Comparison of ENCODE assay signal across 19 cellular contexts in the genomic region with DNA sequence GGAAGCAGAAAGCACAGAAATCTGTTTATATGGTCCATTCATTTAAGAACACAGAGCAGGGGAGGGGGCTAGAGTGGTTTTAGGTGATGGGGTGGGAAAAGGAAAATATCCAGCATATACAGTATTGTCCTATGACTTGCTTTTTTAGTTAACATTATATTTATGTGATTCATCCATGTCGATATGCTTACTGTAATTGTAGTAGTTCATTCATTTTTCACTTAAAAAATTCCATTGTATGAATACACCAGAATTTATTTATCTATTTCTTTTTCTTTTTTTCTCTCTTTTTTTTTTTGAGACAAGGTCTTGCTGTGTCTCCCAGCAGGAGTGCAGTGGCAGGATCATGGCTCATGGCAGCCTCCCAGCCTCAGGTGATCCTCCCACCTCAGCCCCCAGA.
"Had no signal": no experiment of that assay in that cellular context is flagged by ENCODE, and none has a peak within 500 bp of the region (broad histone marks: within the 10 kb centered on the region; RNA-seq: fewer than 3 reads in every experiment).

No MANE protein-coding gene starts in this region.

- H3K79me2 ChIP-seq: hepatocyte, parathyroid adenoma had no signal

- H3K9ac ChIP-seq: parathyroid adenoma had no signal

- H3K9me3 ChIP-seq: esophagus squamous epithelium, prostate gland, tibial artery, upper lobe of right lung, vagina had no signal

- H2AFZ ChIP-seq: hepatocyte, parathyroid adenoma had no signal

- H3K4me1 Mint-ChIP-seq: naive thymus-derived CD4-positive, alpha-beta T cell; neural crest cell; stimulated activated effector memory CD8-positive, alpha-beta T cell treated with anti-CD3 and anti-CD28 coated beads, Interleukin-12 subunit alpha, Interleukin-12 subunit beta, amount 100 ng/mL, for 72 hours had no signal

- H3K27ac ChIP-seq: esophagus squamous epithelium, hepatocyte, parathyroid adenoma, prostate gland, tibial artery, upper lobe of right lung, vagina had no signal

- H3K4me2 ChIP-seq: hepatocyte, smooth muscle cell had no signal

- DNase-seq: effector memory CD8-positive, alpha-beta T cell; esophagus squamous epithelium; foreskin melanocyte; head of caudate nucleus; left colon; naive thymus-derived CD4-positive, alpha-beta T cell; stimulated activated CD4-positive, alpha-beta T cell treated with anti-CD3 and anti-CD28 coated beads, Interleukin-4, amount 100 ng/mL, for 1 hour; stimulated activated CD8-positive, alpha-beta memory T cell treated with anti-CD3 and anti-CD28 coated beads, Interleukin-4, amount 100 ng/mL, for 48 hours; tibial artery; upper lobe of right lung had no signal

- H3K27ac Mint-ChIP-seq: dendritic cell treated with granulocyte-macrophage colony-stimulating factor and Interleukin-4, amounts not matched to agents 40 ng/mL and 50 ng/mL, for 4 days; effector memory CD8-positive, alpha-beta T cell; naive thymus-derived CD4-positive, alpha-beta T cell; stimulated activated effector memory CD8-positive, alpha-beta T cell treated with anti-CD3 and anti-CD28 coated beads, Interleukin-12 subunit alpha, Interleukin-12 subunit beta, amount 100 ng/mL, for 72 hours; stimulated activated naive CD8-positive, alpha-beta T cell treated with anti-CD3 and anti-CD28 coated beads, Interleukin-15, Interleukin-2, amounts not matched to agents 100 ng/mL and 50 ng/mL, for 24 hours had no signal

- H3K27me3 ChIP-seq: hepatocyte, tibial artery, upper lobe of right lung, vagina had no signal

- H3K36me3 ChIP-seq: esophagus squamous epithelium, prostate gland, tibial artery, upper lobe of right lung, vagina had no signal

- H3K36me3 Mint-ChIP-seq: naive thymus-derived CD4-positive, alpha-beta T cell; stimulated activated effector memory CD8-positive, alpha-beta T cell treated with anti-CD3 and anti-CD28 coated beads, Interleukin-12 subunit alpha, Interleukin-12 subunit beta, amount 100 ng/mL, for 72 hours had no signal

- H3K4me3 ChIP-seq: esophagus squamous epithelium, hepatocyte, prostate gland, smooth muscle cell, tibial artery, upper lobe of right lung, vagina had no signal

- H3K4me3 Mint-ChIP-seq: dendritic cell treated with granulocyte-macrophage colony-stimulating factor and Interleukin-4, amounts not matched to agents 40 ng/mL and 50 ng/mL, for 4 days; effector memory CD8-positive, alpha-beta T cell; naive thymus-derived CD4-positive, alpha-beta T cell; neural crest cell; stimulated activated effector memory CD8-positive, alpha-beta T cell treated with anti-CD3 and anti-CD28 coated beads, Interleukin-12 subunit alpha, Interleukin-12 subunit beta, amount 100 ng/mL, for 72 hours; stimulated activated naive CD8-positive, alpha-beta T cell treated with anti-CD3 and anti-CD28 coated beads, Interleukin-15, Interleukin-2, amounts not matched to agents 100 ng/mL and 50 ng/mL, for 24 hours had no signal

- ATAC-seq: effector memory CD8-positive, alpha-beta T cell; left colon; naive thymus-derived CD4-positive, alpha-beta T cell; stimulated activated effector memory CD8-positive, alpha-beta T cell treated with anti-CD3 and anti-CD28 coated beads, Interleukin-12 subunit alpha, Interleukin-12 subunit beta, amount 100 ng/mL, for 72 hours; upper lobe of right lung had no signal

- H3K4me1 ChIP-seq: parathyroid adenoma, prostate gland had no signal

- H3K9me3 Mint-ChIP-seq: dendritic cell treated with granulocyte-macrophage colony-stimulating factor and Interleukin-4, amounts not matched to agents 40 ng/mL and 50 ng/mL, for 4 days; effector memory CD8-positive, alpha-beta T cell; naive thymus-derived CD4-positive, alpha-beta T cell; neural crest cell; stimulated activated effector memory CD8-positive, alpha-beta T cell treated with anti-CD3 and anti-CD28 coated beads, Interleukin-12 subunit alpha, Interleukin-12 subunit beta, amount 100 ng/mL, for 72 hours; stimulated activated naive CD8-positive, alpha-beta T cell treated with anti-CD3 and anti-CD28 coated beads, Interleukin-15, Interleukin-2, amounts not matched to agents 100 ng/mL and 50 ng/mL, for 24 hours had no signal
